Comparison of ENCODE assay signal across 8 cellular contexts in the genomic region with DNA sequence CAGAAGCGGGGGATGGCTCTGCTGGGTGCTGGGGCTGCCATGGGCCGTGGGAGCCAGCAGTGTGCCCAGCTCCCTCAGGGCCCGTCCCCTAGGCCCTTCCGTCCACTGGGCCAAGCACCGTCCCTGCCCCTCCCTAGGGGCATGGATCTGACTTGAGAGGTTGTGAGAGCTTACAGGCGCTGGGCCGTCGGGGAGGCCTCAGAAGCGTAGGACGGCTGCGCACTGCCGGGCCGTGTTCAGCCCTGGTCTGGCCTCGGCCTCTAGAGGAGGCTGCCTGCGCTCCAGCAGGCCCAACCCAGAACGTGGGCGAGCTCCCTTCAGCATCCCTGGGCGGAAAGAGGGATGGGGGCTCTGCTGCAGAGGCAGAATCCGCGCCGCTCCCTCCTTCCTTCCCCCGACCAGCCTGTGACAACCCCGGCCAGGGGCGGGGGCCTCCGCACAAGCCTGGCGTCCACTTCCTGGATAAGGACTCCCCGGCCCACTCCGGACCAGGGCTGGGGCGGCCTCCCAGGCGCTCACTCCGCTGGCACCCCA. TPM values are rescaled to one million over a fixed set of nuclear protein-coding genes. Genes with fewer than 3 reads are reported as not detected.
DNase-seq lines count a peak whose midpoint lies in the region; ATAC-seq and TF ChIP-seq lines count a peak whose summit lies in the region.

No MANE protein-coding gene starts in this region.

- no peak for TF ChIP-seq CTCF in kidney epithelial cell (IDR thresholded peaks at IDR 0.05; ENCODE audit: insufficient read depth, low read length, poor library complexity, severe bottlenecking)

- H3K27ac ChIP-seq in SJSA1 (peak overlapping the region; percentile 84), caudate nucleus (ENCODE audit: low read depth, low read length) (peak overlapping the region; percentile 79)

- DNase-seq in AG08396 (ENCODE audit: low spot score) (peak; percentile 74), SJSA1 (ENCODE audit: low read depth in 1 of 2, low spot score in 2 of 2) (peak; percentile 62 to 73), caudate nucleus (lab: John Stamatoyannopoulos, UW) (peak in 11 of 61 donors; percentile 27 to 71 (median 51)), kidney epithelial cell (ENCODE audit: low read depth) (no peak), NCI-H526 treated with DMSO at 0.1 percent for 48 hours (lab: John Stamatoyannopoulos, UW) (no peak)
- peak; percentile 24 to 25 for DNase-seq in stimulated activated CD8-positive, alpha-beta memory T cell treated with anti-CD3 and anti-CD28 coated beads, Interleukin-2, amount 100 ng/mL, for 48 hours (ENCODE audit: low read depth in 2 of 2)

- ATAC-seq in GM18502 (IDR thresholded peaks at IDR 0.05; ENCODE audit: poor library complexity, unreplicated experiment) (peak; percentile 26), HG03039 (IDR thresholded peaks at IDR 0.05; ENCODE audit: unreplicated experiment) (peak; percentile 19)

- peaks cover 67% of the 10 kb centered on the region for H3K4me1 ChIP-seq in SJSA1 (replicated peaks)

- H3K36me3 ChIP-seq in SJSA1 (peaks cover 35% of the 10 kb centered on the region), kidney epithelial cell (ENCODE audit: control insufficient read depth, insufficient read depth, low read length) (no peaks in the 10 kb centered on the region)

- H3K4me3 ChIP-seq in SJSA1 (peak overlapping the region; percentile 99), kidney epithelial cell (ENCODE audit: low read depth, low read length) (peak overlapping the region; percentile 71)

- H3K27me3 ChIP-seq in SJSA1 (replicated peaks) (no peaks in the 10 kb centered on the region), kidney epithelial cell (ENCODE audit: control insufficient read depth, insufficient read depth, low read length) (no peaks in the 10 kb centered on the region)

- no peaks in the 10 kb centered on the region for H3K9me3 ChIP-seq in SJSA1 (replicated peaks)

RNA-seq across cellular contexts. Expression of a gene that starts 0.7 kb away (rescaled TPM):
- total RNA-seq in SJSA1 (2014; rRNA removed; shearing (Covaris generic)) = 102 and 173 TPM in 2 replicates
- total RNA-seq in kidney epithelial cell = 130 and 141 TPM in 2 replicates

RNA-seq across cellular contexts. Expression of a gene that starts 4.9 kb away (rescaled TPM):
- 21.4 and 23.4 TPM in 2 replicates for total RNA-seq in SJSA1 (2014; rRNA removed; shearing (Covaris generic))
- total RNA-seq in kidney epithelial cell = 36.0 and 40.2 TPM in 2 replicates

RNA-seq across cellular contexts. Expression of a gene that starts 23.7 kb away (rescaled TPM):
- 30.2 and 37.0 TPM in 2 replicates for total RNA-seq in SJSA1 (2014; rRNA removed; shearing (Covaris generic))
- 12.7 and 25.4 TPM in 2 replicates for total RNA-seq in kidney epithelial cell

RNA-seq across cellular contexts. Expression of a gene that starts 23.9 kb away (rescaled TPM):
- total RNA-seq in SJSA1 (2014; rRNA removed; shearing (Covaris generic)) = 10.1 and 20.8 TPM in 2 replicates
- 5.5 and 7.8 TPM in 2 replicates for total RNA-seq in kidney epithelial cell

Comparison
In these comparisons a context has a peak if more than half of its experiments do, and no peak if none do; other contexts are left out.
1. DNase-seq: peak in AG08396 (single experiment), SJSA1 (2 of 2) and stimulated activated CD8-positive, alpha-beta memory T cell treated with anti-CD3 and anti-CD28 coated beads, Interleukin-2, amount 100 ng/mL, for 48 hours (2 of 2); none in kidney epithelial cell (single experiment) and NCI-H526 treated with DMSO at 0.1 percent for 48 hours (single experiment).